ENCODE assay signal across 9 cellular contexts in the genomic region with DNA sequence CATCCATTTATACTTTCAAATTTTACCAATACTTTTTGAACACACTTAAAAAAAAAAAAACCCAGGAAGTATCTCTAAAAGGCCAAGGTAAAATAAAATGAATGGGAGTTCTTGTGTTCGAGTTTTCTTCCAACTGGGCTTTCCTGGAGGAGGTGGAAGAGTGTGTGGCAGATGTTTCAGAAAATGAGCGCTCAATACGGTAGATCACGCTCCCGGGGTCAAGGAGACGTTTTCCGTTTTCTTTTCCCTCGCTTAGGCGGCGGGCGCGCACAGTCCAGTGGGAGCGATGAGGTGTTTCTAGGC. TPM values are rescaled to one million over a fixed set of nuclear protein-coding genes. Genes with fewer than 3 reads are reported as not detected.
DNase-seq lines count a peak whose midpoint lies in the region; ATAC-seq, FAIRE-seq and TF ChIP-seq lines count a peak whose summit lies in the region.
"Had no signal": no experiment of that assay in that cellular context is flagged by ENCODE, and none has a peak within 500 bp of the region (broad histone marks: within the 10 kb centered on the region; RNA-seq: fewer than 3 reads in every experiment).

No MANE protein-coding gene starts in this region.

- no peaks in the 10 kb centered on the region for H3K36me3 ChIP-seq in CD8-positive, alpha-beta memory T cell (ENCODE audit: insufficient read depth, low read length)
- H3K36me3 ChIP-seq in OCI-LY7 (ENCODE audit: insufficient read depth, low read length) (peaks cover 14% of the 10 kb centered on the region; the same call in 1 of the 2 replicates), pancreas (no peaks in the 10 kb centered on the region)

- H3K9me3 ChIP-seq in CD8-positive, alpha-beta memory T cell (ENCODE audit: low read length): no peaks in the 10 kb centered on the region
- H3K9me3 ChIP-seq in OCI-LY7 (ENCODE audit: low read length) (no peaks in the 10 kb centered on the region), pancreas (no peaks in the 10 kb centered on the region)

- 0 to 2% methylated on average over 13 of the region's 13 CpGs for WGBS in pancreas, 2 donors

- intact Hi-C loops in OCI-LY7 (cut with micrococcal nuclease; ENCODE audit: unreplicated experiment) (loop anchor here (1.0 to 10.0 kb wide), 6 partner anchors 82 to 443 kb away; a partner anchor contains a TSS), pancreas (cut with DNase I) (no loop called here)

- in situ Hi-C loops in KBM-7 (cut with MboI; ENCODE audit: low pct_unique_long_range_greater_than_20kb, low sequenced_read_pairs): no loop called here

- no peak for FAIRE-seq in pancreas (lab: Jason Lieb, UNC)

- DNase-seq in CD8-positive, alpha-beta memory T cell: no peak
- no peak for DNase-seq in OCI-LY7 (ENCODE audit: low spot score)
- no peak for DNase-seq in endothelial cell (ENCODE audit: low spot score)
- no peak for DNase-seq in pancreas
- DNase-seq in NCI-H1417 treated with DMSO at 0.1 percent for 48 hours (lab: John Stamatoyannopoulos, UW): no peak
- no peak for DNase-seq in KBM-7

- peak overlapping the region; percentile 42 to 96 (median 81) for H3K27ac Mint-ChIP-seq in CD8-positive, alpha-beta memory T cell
- peak overlapping the region; percentile 97 for H3K27ac Mint-ChIP-seq in endothelial cell (ENCODE audit: unreplicated experiment)

- ATAC-seq in pancreas: peak in 1 of 4 donors; percentile 1
- ATAC-seq in GM18519 (IDR thresholded peaks at IDR 0.05; ENCODE audit: low FRiP score, unreplicated experiment): no peak
- no peak for ATAC-seq in HG03442 (IDR thresholded peaks at IDR 0.05; ENCODE audit: unreplicated experiment)

- no peaks in the 10 kb centered on the region for H3K27me3 ChIP-seq in CD8-positive, alpha-beta memory T cell (ENCODE audit: insufficient read depth, low read length, poor library complexity, severe bottlenecking)
- no peaks in the 10 kb centered on the region for H3K27me3 ChIP-seq in pancreas

- no peak overlapping the region for H3K4me3 ChIP-seq in CD8-positive, alpha-beta memory T cell (ENCODE audit: low read length)
- H3K4me3 ChIP-seq in OCI-LY7 (ENCODE audit: low read depth, low read length, poor library complexity, severe bottlenecking): peak overlapping the region; percentile 59
- peak overlapping the region in 1 of 4 donors; percentile 95 for H3K4me3 ChIP-seq in pancreas

- BruUV-seq in OCI-LY7 (replicated peaks; lab: Mats Ljungman, UMichigan): no TSS peak

- H2AFZ ChIP-seq in OCI-LY7 (ENCODE audit: low read length): peak overlapping the region; percentile 100

- peaks cover 23 to 31% (median 30%) of the 10 kb centered on the region in 3 donors for H3K4me1 Mint-ChIP-seq in CD8-positive, alpha-beta memory T cell
- peaks cover 13% of the 10 kb centered on the region for H3K4me1 Mint-ChIP-seq in endothelial cell (ENCODE audit: unreplicated experiment)

- peaks cover 36% of the 10 kb centered on the region for H3K79me2 ChIP-seq in OCI-LY7 (ENCODE audit: insufficient read depth, low read depth, low read length)

- peak overlapping the region; percentile 18 to 99 (median 65) for H3K4me3 Mint-ChIP-seq in CD8-positive, alpha-beta memory T cell
- H3K4me3 Mint-ChIP-seq in endothelial cell (ENCODE audit: unreplicated experiment): peak overlapping the region; percentile 89

- H3K9me2 ChIP-seq in OCI-LY7 (ENCODE audit: insufficient read depth, low read length): no peaks in the 10 kb centered on the region

- no peaks in the 10 kb centered on the region for H3K9me3 Mint-ChIP-seq in CD8-positive, alpha-beta memory T cell
- H3K9me3 Mint-ChIP-seq in endothelial cell (ENCODE audit: unreplicated experiment): no peaks in the 10 kb centered on the region

- POLR2A ChIA-PET in CD8-positive, alpha-beta memory T cell (lab: Charles Lee): no interaction called here
- POLR2A ChIA-PET in OCI-LY7 (lab: Charles Lee): no interaction called here

- no peaks in the 10 kb centered on the region for H3K27me3 Mint-ChIP-seq in CD8-positive, alpha-beta memory T cell
- peaks cover 3% of the 10 kb centered on the region for H3K27me3 Mint-ChIP-seq in endothelial cell (ENCODE audit: unreplicated experiment)

- TF ChIP-seq CTCF in OCI-LY7 (conservative IDR thresholded peaks at IDR 0.05; ENCODE audit: low read length) (no peak), endothelial cell (IDR thresholded peaks at IDR 0.05; ENCODE audit: unreplicated experiment) (no peak), pancreas (IDR thresholded peaks at IDR 0.05) (no peak)

- CTCF ChIA-PET in CD8-positive, alpha-beta memory T cell (lab: Charles Lee): no interaction called here
- CTCF ChIA-PET in OCI-LY7 (lab: Charles Lee; ENCODE audit: unreplicated experiment): no interaction called here

- peaks cover 18% of the 10 kb centered on the region for H3K4me1 ChIP-seq in CD8-positive, alpha-beta memory T cell (ENCODE audit: insufficient read depth, low read length)
- H3K4me1 ChIP-seq in OCI-LY7 (ENCODE audit: insufficient read depth, low read length, poor library complexity, severe bottlenecking) (peaks cover 16% of the 10 kb centered on the region), pancreas (peaks cover 7 to 15% (median 10%) of the 10 kb centered on the region in 3 donors)

- H3K4me2 ChIP-seq in OCI-LY7 (ENCODE audit: low read length): peak overlapping the region; percentile 82

- peaks cover 0 to 12% (median 0%) of the 10 kb centered on the region in 3 donors for H3K36me3 Mint-ChIP-seq in CD8-positive, alpha-beta memory T cell
- peaks cover 4% of the 10 kb centered on the region for H3K36me3 Mint-ChIP-seq in endothelial cell (ENCODE audit: low read depth, unreplicated experiment)

- H4K20me1 ChIP-seq in OCI-LY7 (ENCODE audit: insufficient read depth, low read length): peaks cover 10% of the 10 kb centered on the region; the same call in 1 of the 2 replicates

- H3K27ac ChIP-seq in CD8-positive, alpha-beta memory T cell (ENCODE audit: low read depth, low read length): peak overlapping the region; percentile 14
- peak overlapping the region; percentile 39 for H3K27ac ChIP-seq in OCI-LY7 (ENCODE audit: low read depth, low read length, poor library complexity, severe bottlenecking)
- peak overlapping the region; percentile 20 to 59 (median 50) for H3K27ac ChIP-seq in pancreas

RNA-seq across cellular contexts. Expression of a gene that starts 0.5 kb away (rescaled TPM):
- total RNA-seq in CD8-positive, alpha-beta memory T cell: 10 to 100 TPM; 35.7 to 40.6 TPM
- polyA plus RNA-seq in CD8-positive, alpha-beta memory T cell: 13.7 TPM
- 19.7 and 21.5 TPM in 2 replicates for total RNA-seq in OCI-LY7 (2014; rRNA removed; shearing (Covaris generic))
- 40.7 and 40.9 TPM in 2 replicates for total RNA-seq in OCI-LY7 (2022)
- total RNA-seq in endothelial cell (ENCODE audit: unreplicated experiment): 54.8 TPM
- 10 to 100 TPM; 27.5 to 45.3 (median 35.2) TPM for total RNA-seq in pancreas
- polyA plus RNA-seq in pancreas: 10 to 100 TPM; 13.0 to 16.7 TPM

RNA-seq across cellular contexts. Expression of a gene that starts 35.2 kb away (rescaled TPM):
- total RNA-seq in CD8-positive, alpha-beta memory T cell: not detected
- polyA plus RNA-seq in CD8-positive, alpha-beta memory T cell: not detected
- not detected in 2 replicates for total RNA-seq in OCI-LY7 (2014; rRNA removed; shearing (Covaris generic))
- total RNA-seq in OCI-LY7 (2022): not detected in 2 replicates
- 0.92 TPM for total RNA-seq in endothelial cell (ENCODE audit: unreplicated experiment)
- total RNA-seq in pancreas: 1 to 10 TPM in 4 of 6 donors, under 1 TPM in 2; 0.76 to 3.5 (median 2.3) TPM
- polyA plus RNA-seq in pancreas: 10 to 100 TPM in 1 of 2 donors, 1 to 10 TPM in 1; 7.7 to 17.4 TPM
- total RNA-seq: RPMI7951 had no signal
